In the genomic region with DNA sequence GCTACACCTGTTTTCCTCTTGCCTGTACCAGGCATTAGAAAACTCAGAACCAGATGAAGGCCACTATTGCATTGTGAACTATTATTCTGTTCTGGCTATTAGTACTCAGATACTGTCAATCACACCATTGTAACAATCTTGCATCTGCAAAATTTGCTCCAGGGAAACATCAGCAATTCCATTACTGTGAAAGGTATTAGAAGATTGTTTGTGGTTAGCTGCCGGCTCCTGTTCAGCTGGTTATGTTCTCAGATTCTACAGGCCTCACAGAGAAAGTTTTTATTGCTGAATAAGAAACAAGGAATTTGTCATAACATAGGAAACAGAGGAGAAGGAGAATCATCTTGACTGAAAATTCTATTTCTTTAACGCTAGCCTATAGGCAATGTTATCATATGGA, we compare ENCODE assay signal across 22 cellular contexts.
"Had no signal": no experiment of that assay in that cellular context is flagged by ENCODE, and none has a peak within 500 bp of the region (broad histone marks: within the 10 kb centered on the region; RNA-seq: fewer than 3 reads in every experiment).

No MANE protein-coding gene starts in this region.

- H3K4me3 ChIP-seq: coronary artery, left lung, smooth muscle cell, transverse colon, vagina had no signal

- H3K27ac Mint-ChIP-seq: activated CD4-positive, alpha-beta T cell treated with anti-CD3 and anti-CD28 coated beads, Interleukin-2, amount 10 ng/mL, durations not matched to agents 7 days and 5 days; activated CD8-positive, alpha-beta memory T cell treated with anti-CD3 and anti-CD28 coated beads, Interleukin-2, amount 10 ng/mL, durations not matched to agents 7 days and 5 days; activated CD8-positive, alpha-beta T cell treated with anti-CD3 and anti-CD28 coated beads for 36 hours; activated naive CD4-positive, alpha-beta T cell treated with anti-CD3 and anti-CD28 coated beads, Interleukin-2, amount 10 ng/mL, durations not matched to agents 7 days and 5 days; activated naive CD8-positive, alpha-beta T cell treated with anti-CD3 and anti-CD28 coated beads, Interleukin-2, amount 50 U/mL, for 24 hours; endodermal cell; mesothelial cell of epicardium; nephron; stimulated activated naive B cell treated with anti-CD40 and anti-IgM and Interleukin-4, amounts not matched to agents 10 μg/mL and 1 μg/mL and 100 μg/mL, for 72 hours had no signal

- H3K27me3 Mint-ChIP-seq: activated CD4-positive, alpha-beta T cell treated with anti-CD3 and anti-CD28 coated beads, Interleukin-2, amount 10 ng/mL, durations not matched to agents 7 days and 5 days; activated CD8-positive, alpha-beta memory T cell treated with anti-CD3 and anti-CD28 coated beads, Interleukin-2, amount 10 ng/mL, durations not matched to agents 7 days and 5 days; activated CD8-positive, alpha-beta T cell treated with anti-CD3 and anti-CD28 coated beads for 36 hours; activated naive CD4-positive, alpha-beta T cell treated with anti-CD3 and anti-CD28 coated beads, Interleukin-2, amount 10 ng/mL, durations not matched to agents 7 days and 5 days; activated naive CD8-positive, alpha-beta T cell treated with anti-CD3 and anti-CD28 coated beads, Interleukin-2, amount 50 U/mL, for 24 hours; stimulated activated naive B cell treated with anti-CD40 and anti-IgM and Interleukin-4, amounts not matched to agents 10 μg/mL and 1 μg/mL and 100 μg/mL, for 72 hours had no signal

- DNase-seq: activated CD4-positive, alpha-beta T cell treated with anti-CD3 and anti-CD28 coated beads, Interleukin-2, amount 10 ng/mL, durations not matched to agents 7 days and 5 days; activated CD8-positive, alpha-beta memory T cell treated with anti-CD3 and anti-CD28 coated beads, Interleukin-2, amount 10 ng/mL, durations not matched to agents 7 days and 5 days; activated CD8-positive, alpha-beta T cell treated with anti-CD3 and anti-CD28 coated beads for 36 hours; activated effector memory CD4-positive, alpha-beta T cell treated with anti-CD3 and anti-CD28 coated beads, Interleukin-2, amount 50 U/mL, for 16 hours; activated naive CD4-positive, alpha-beta T cell treated with anti-CD3 and anti-CD28 coated beads, Interleukin-2, amount 10 ng/mL, durations not matched to agents 7 days and 5 days; activated naive CD8-positive, alpha-beta T cell treated with anti-CD3 and anti-CD28 coated beads, Interleukin-2, amount 50 U/mL, for 24 hours; activated T-cell treated with anti-CD3 and anti-CD28 coated beads for 4 hours; aorta; endodermal cell; kidney glomerular epithelial cell; left lung; occipital lobe; stimulated activated CD4-positive, alpha-beta T cell treated with anti-CD3 and anti-CD28 coated beads, Interleukin-15, amount 100 ng/mL, for 24 hours; stimulated activated CD8-positive, alpha-beta memory T cell treated with anti-CD3 and anti-CD28 coated beads, Interleukin-4, amount 100 ng/mL, for 48 hours; stimulated activated naive B cell treated with anti-CD40 and anti-IgM and Interleukin-4, amounts not matched to agents 10 μg/mL and 1 μg/mL and 100 μg/mL, for 72 hours; transverse colon had no signal

- H3K4me3 Mint-ChIP-seq: activated CD4-positive, alpha-beta T cell treated with anti-CD3 and anti-CD28 coated beads, Interleukin-2, amount 10 ng/mL, durations not matched to agents 7 days and 5 days; activated CD8-positive, alpha-beta memory T cell treated with anti-CD3 and anti-CD28 coated beads, Interleukin-2, amount 10 ng/mL, durations not matched to agents 7 days and 5 days; activated CD8-positive, alpha-beta T cell treated with anti-CD3 and anti-CD28 coated beads for 36 hours; activated naive CD4-positive, alpha-beta T cell treated with anti-CD3 and anti-CD28 coated beads, Interleukin-2, amount 10 ng/mL, durations not matched to agents 7 days and 5 days; activated naive CD8-positive, alpha-beta T cell treated with anti-CD3 and anti-CD28 coated beads, Interleukin-2, amount 50 U/mL, for 24 hours; endodermal cell; mesothelial cell of epicardium; nephron; stimulated activated naive B cell treated with anti-CD40 and anti-IgM and Interleukin-4, amounts not matched to agents 10 μg/mL and 1 μg/mL and 100 μg/mL, for 72 hours had no signal

- H3K36me3 Mint-ChIP-seq: activated CD8-positive, alpha-beta memory T cell treated with anti-CD3 and anti-CD28 coated beads, Interleukin-2, amount 10 ng/mL, durations not matched to agents 7 days and 5 days; activated naive CD4-positive, alpha-beta T cell treated with anti-CD3 and anti-CD28 coated beads, Interleukin-2, amount 10 ng/mL, durations not matched to agents 7 days and 5 days; stimulated activated naive B cell treated with anti-CD40 and anti-IgM and Interleukin-4, amounts not matched to agents 10 μg/mL and 1 μg/mL and 100 μg/mL, for 72 hours had no signal

- ATAC-seq: activated CD8-positive, alpha-beta memory T cell treated with anti-CD3 and anti-CD28 coated beads, Interleukin-2, amount 10 ng/mL, durations not matched to agents 7 days and 5 days; activated CD8-positive, alpha-beta T cell treated with anti-CD3 and anti-CD28 coated beads for 36 hours; activated naive CD8-positive, alpha-beta T cell treated with anti-CD3 and anti-CD28 coated beads, Interleukin-2, amount 50 U/mL, for 24 hours; left lung; sciatic nerve; stimulated activated naive B cell treated with anti-CD40 and anti-IgM and Interleukin-4, amounts not matched to agents 10 μg/mL and 1 μg/mL and 100 μg/mL, for 72 hours had no signal

- H3K4me1 Mint-ChIP-seq: activated CD4-positive, alpha-beta T cell treated with anti-CD3 and anti-CD28 coated beads, Interleukin-2, amount 10 ng/mL, durations not matched to agents 7 days and 5 days; activated CD8-positive, alpha-beta memory T cell treated with anti-CD3 and anti-CD28 coated beads, Interleukin-2, amount 10 ng/mL, durations not matched to agents 7 days and 5 days; activated naive CD4-positive, alpha-beta T cell treated with anti-CD3 and anti-CD28 coated beads, Interleukin-2, amount 10 ng/mL, durations not matched to agents 7 days and 5 days; activated naive CD8-positive, alpha-beta T cell treated with anti-CD3 and anti-CD28 coated beads, Interleukin-2, amount 50 U/mL, for 24 hours; mesothelial cell of epicardium; nephron; stimulated activated naive B cell treated with anti-CD40 and anti-IgM and Interleukin-4, amounts not matched to agents 10 μg/mL and 1 μg/mL and 100 μg/mL, for 72 hours had no signal
